ENCODE assay signal across 10 cellular contexts in genomic region chr10:133316732-133317131, GRCh38. TPM values are rescaled to one million over a fixed set of nuclear protein-coding genes. Genes with fewer than 3 reads are reported as not detected.
"Had no signal": no experiment of that assay in that cellular context is flagged by ENCODE, and none has a peak within 500 bp of the region (broad histone marks: within the 10 kb centered on the region; RNA-seq: fewer than 3 reads in every experiment).

No MANE protein-coding gene starts in this region.

- ATAC-seq: HCT116, K562 had no signal

- H3K4me3 ChIP-seq: GM23248, HAP-1, K562 had no signal

- FAIRE-seq: HTR-8/SVneo, K562 had no signal

- H3K9ac ChIP-seq: GM23248 had no signal

- DNase-seq: GM23248, GOT3, H7, IMR-90 had no signal

- H3K4me1 ChIP-seq: HAP-1 had no signal

- H3K36me3 ChIP-seq: HAP-1 had no signal

- H3K27ac ChIP-seq: GM23248 had no signal

- H3K9me3 ChIP-seq: HAP-1 had no signal

RNA-seq across cellular contexts. Expression of gene CALY, which starts 20.0 kb away (rescaled TPM):
- total RNA-seq: H4, H7, HT-29, IMR-90, K562 had no signal
- polyA plus RNA-seq: GM23248, K562 had no signal

RNA-seq across cellular contexts. Expression of gene PRAP1, which starts 30.4 kb away (rescaled TPM):
- total RNA-seq: GM23248, H4, H7, IMR-90, K562 had no signal
- polyA plus RNA-seq: GM23248, IMR-90 had no signal

RNA-seq across cellular contexts. Expression of gene ADAM8, which starts 40.1 kb away (rescaled TPM):
- polyA plus RNA-seq: GM23248 had no signal
